ENCODE assay signal across 8 cellular contexts in genomic region chr22:30636226-30637077, GRCh38. TPM values are rescaled to one million over a fixed set of nuclear protein-coding genes. Genes with fewer than 3 reads are reported as not detected.
DNase-seq lines count a peak whose midpoint lies in the region; ATAC-seq and TF ChIP-seq lines count a peak whose summit lies in the region.

No MANE protein-coding gene starts in this region.

- H3K27ac ChIP-seq in HL-60 (replicated peaks) (no peak overlapping the region), neural progenitor cell (no peak overlapping the region)

- peaks cover 3% of the 10 kb centered on the region for H3K4me1 ChIP-seq in neural progenitor cell

- H3K36me3 Mint-ChIP-seq in activated CD8-positive, alpha-beta T cell treated with anti-CD3 and anti-CD28 coated beads, Interleukin-2, amount 10 ng/mL, durations not matched to agents 7 days and 5 days (ENCODE audit: low read depth) = peaks cover 9% of the 10 kb centered on the region
- H3K36me3 Mint-ChIP-seq in neural progenitor cell = peaks cover 5% of the 10 kb centered on the region

- H3K9me3 Mint-ChIP-seq in activated CD8-positive, alpha-beta T cell treated with anti-CD3 and anti-CD28 coated beads, Interleukin-2, amount 10 ng/mL, durations not matched to agents 7 days and 5 days (ENCODE audit: insufficient read depth) = no peaks in the 10 kb centered on the region
- no peaks in the 10 kb centered on the region for H3K9me3 Mint-ChIP-seq in neural progenitor cell

- no peak overlapping the region for H2AFZ ChIP-seq in neural progenitor cell (replicated peaks)

- CTCF ChIA-PET in activated CD8-positive, alpha-beta T cell treated with anti-CD3 and anti-CD28 coated beads, Interleukin-2, amount 10 ng/mL, durations not matched to agents 7 days and 5 days (lab: Charles Lee) = interaction anchor here (0.6 to 4.5 kb wide), 12 partner anchors 7 to 284 kb away, joined by 3 to 179 read pairs (median 24); partner anchors contain the start of genes DUSP18 and TCN2

- H3K27me3 Mint-ChIP-seq in activated CD8-positive, alpha-beta T cell treated with anti-CD3 and anti-CD28 coated beads, Interleukin-2, amount 10 ng/mL, durations not matched to agents 7 days and 5 days (ENCODE audit: low read depth) = no peaks in the 10 kb centered on the region
- H3K27me3 Mint-ChIP-seq in neural progenitor cell (ENCODE audit: insufficient read depth, low read depth) = peaks cover 7% of the 10 kb centered on the region

- DNase-seq in AG10803 (ENCODE audit: low read depth) (peak; percentile 15), HL-60 (ENCODE audit: low read depth in 1 of 2, low spot score in 1 of 2) (no peak), fibroblast of mammary gland (ENCODE audit: low read depth) (peak; percentile 11), neural progenitor cell (ENCODE audit: low spot score) (peak; percentile 14), NCI-H2196 (lab: John Stamatoyannopoulos, UW; ENCODE audit: unreplicated experiment) (no peak), germinal center (ENCODE audit: low spot score) (no peak)
- DNase-seq in activated CD8-positive, alpha-beta T cell treated with anti-CD3 and anti-CD28 coated beads, Interleukin-2, amount 10 ng/mL, durations not matched to agents 7 days and 5 days = peak; percentile 26

- H3K79me2 ChIP-seq in neural progenitor cell (ENCODE audit: low read depth) = no peaks in the 10 kb centered on the region

- H3K4me3 ChIP-seq in AG10803 (ENCODE audit: low read length) (peak overlapping the region; percentile 80), HL-60 (replicated peaks; ENCODE audit: insufficient read depth, low read length) (peak overlapping the region; percentile 46), fibroblast of mammary gland (ENCODE audit: control insufficient read depth, low read depth, low read length) (peak overlapping the region; percentile 74), neural progenitor cell (peak overlapping the region; percentile 69)

- peaks cover 3% of the 10 kb centered on the region for H3K27me3 ChIP-seq in HL-60 (ENCODE audit: insufficient read depth, poor library complexity, severe bottlenecking)
- H3K27me3 ChIP-seq in neural progenitor cell = peaks cover 8% of the 10 kb centered on the region

- peak overlapping the region; percentile 69 for H3K4me3 Mint-ChIP-seq in activated CD8-positive, alpha-beta T cell treated with anti-CD3 and anti-CD28 coated beads, Interleukin-2, amount 10 ng/mL, durations not matched to agents 7 days and 5 days
- H3K4me3 Mint-ChIP-seq in neural progenitor cell = peak overlapping the region; percentile 86

- peak overlapping the region; percentile 35 for H3K27ac Mint-ChIP-seq in activated CD8-positive, alpha-beta T cell treated with anti-CD3 and anti-CD28 coated beads, Interleukin-2, amount 10 ng/mL, durations not matched to agents 7 days and 5 days
- H3K27ac Mint-ChIP-seq in neural progenitor cell = no peak overlapping the region

- H3K9me3 ChIP-seq in neural progenitor cell (ENCODE audit: low read depth) = no peaks in the 10 kb centered on the region

- ATAC-seq in activated CD8-positive, alpha-beta T cell treated with anti-CD3 and anti-CD28 coated beads, Interleukin-2, amount 10 ng/mL, durations not matched to agents 7 days and 5 days = no peak
- no peak for ATAC-seq in GM19324 (IDR thresholded peaks at IDR 0.05; ENCODE audit: low FRiP score, unreplicated experiment)

- no peak overlapping the region for H3K9ac ChIP-seq in neural progenitor cell

- peaks cover 15% of the 10 kb centered on the region for H3F3A ChIP-seq in neural progenitor cell (ENCODE audit: low read depth)

- peak overlapping the region; percentile 96 for H3K4me2 ChIP-seq in neural progenitor cell

- no peaks in the 10 kb centered on the region for H3K36me3 ChIP-seq in neural progenitor cell

- H4K20me1 ChIP-seq in neural progenitor cell (ENCODE audit: low read depth) = no peaks in the 10 kb centered on the region

- H3K4me1 Mint-ChIP-seq in activated CD8-positive, alpha-beta T cell treated with anti-CD3 and anti-CD28 coated beads, Interleukin-2, amount 10 ng/mL, durations not matched to agents 7 days and 5 days (ENCODE audit: low read depth) = peaks cover 18% of the 10 kb centered on the region
- peaks cover 23% of the 10 kb centered on the region for H3K4me1 Mint-ChIP-seq in neural progenitor cell

- peak; percentile 29 for TF ChIP-seq CTCF in AG10803 (conservative IDR thresholded peaks at IDR 0.05; ENCODE audit: low read length)
- TF ChIP-seq CTCF in HL-60 (IDR thresholded peaks at IDR 0.05; ENCODE audit: insufficient read depth, low read length) = no peak
- no peak for TF ChIP-seq CTCF in fibroblast of mammary gland (conservative IDR thresholded peaks at IDR 0.05; ENCODE audit: control insufficient read depth, insufficient read depth, low read depth, low read length)
- TF ChIP-seq CTCF in neural progenitor cell (IDR thresholded peaks at IDR 0.05) = no peak

- POLR2A ChIA-PET in activated CD8-positive, alpha-beta T cell treated with anti-CD3 and anti-CD28 coated beads, Interleukin-2, amount 10 ng/mL, durations not matched to agents 7 days and 5 days (lab: Charles Lee) = interaction anchor here (0.6 to 2.4 kb wide), 5 partner anchors 13 to 285 kb away, joined by 3 to 16 read pairs (median 5); no protein-coding TSS in a partner anchor

RNA-seq across cellular contexts. Expression of gene SLC35E4, which starts 0.9 kb away (rescaled TPM):
- total RNA-seq in activated CD8-positive, alpha-beta T cell treated with anti-CD3 and anti-CD28 coated beads, Interleukin-2, amount 10 ng/mL, durations not matched to agents 7 days and 5 days = 1 to 10 TPM; 1.8 to 1.9 TPM
- total RNA-seq in neural progenitor cell (ENCODE audit: low replicate concordance) = 0.36 and 4.8 TPM in 2 replicates

RNA-seq across cellular contexts. Expression of gene TCN2, which starts 29.5 kb away (rescaled TPM):
- total RNA-seq in activated CD8-positive, alpha-beta T cell treated with anti-CD3 and anti-CD28 coated beads, Interleukin-2, amount 10 ng/mL, durations not matched to agents 7 days and 5 days = under 1 TPM; 0.24 to 0.34 TPM
- 33.9 and 66.5 TPM in 2 replicates for total RNA-seq in neural progenitor cell (ENCODE audit: low replicate concordance)

RNA-seq across cellular contexts. Expression of gene DUSP18, which starts 31.2 kb away (rescaled TPM):
- total RNA-seq in activated CD8-positive, alpha-beta T cell treated with anti-CD3 and anti-CD28 coated beads, Interleukin-2, amount 10 ng/mL, durations not matched to agents 7 days and 5 days = 1 to 10 TPM; 7.0 to 7.6 TPM
- total RNA-seq in neural progenitor cell (ENCODE audit: low replicate concordance) = 3.1 and 5.6 TPM in 2 replicates

RNA-seq across cellular contexts. Expression of gene PES1, which starts 44.7 kb away (rescaled TPM):
- total RNA-seq in activated CD8-positive, alpha-beta T cell treated with anti-CD3 and anti-CD28 coated beads, Interleukin-2, amount 10 ng/mL, durations not matched to agents 7 days and 5 days = 10 to 100 TPM; 65.8 to 68.8 TPM
- 30.2 and 54.4 TPM in 2 replicates for total RNA-seq in neural progenitor cell (ENCODE audit: low replicate concordance)

RNA-seq across cellular contexts. Expression of gene OSBP2, which starts 58.2 kb away (rescaled TPM):
- total RNA-seq in activated CD8-positive, alpha-beta T cell treated with anti-CD3 and anti-CD28 coated beads, Interleukin-2, amount 10 ng/mL, durations not matched to agents 7 days and 5 days = under 1 TPM; 0.42 to 0.55 TPM
- 0.58 and 2.4 TPM in 2 replicates for total RNA-seq in neural progenitor cell (ENCODE audit: low replicate concordance)

Comparison
In these comparisons a context has a peak if more than half of its experiments do, and no peak if none do; other contexts are left out.
1. DNase-seq: peak in AG10803 (single experiment), activated CD8-positive, alpha-beta T cell treated with anti-CD3 and anti-CD28 coated beads, Interleukin-2, amount 10 ng/mL, durations not matched to agents 7 days and 5 days (single experiment), fibroblast of mammary gland (single experiment) and neural progenitor cell (single experiment); none in HL-60 (0 of 2), NCI-H2196 (single experiment) and germinal center (single experiment).
2. RNA of gene TCN2, which starts 29.5 kb away (total RNA-seq): 33.9 to 66.5 TPM in neural progenitor cell; 0.24 to 0.34 TPM in activated CD8-positive, alpha-beta T cell treated with anti-CD3 and anti-CD28 coated beads, Interleukin-2, amount 10 ng/mL, durations not matched to agents 7 days and 5 days; every median in the first group is over 10 times any median in the second.
3. Peak in every context shown above with its lines, with median percentiles within 50 percentile points of each other: H3K4me3 ChIP-seq.